In the genomic region with DNA sequence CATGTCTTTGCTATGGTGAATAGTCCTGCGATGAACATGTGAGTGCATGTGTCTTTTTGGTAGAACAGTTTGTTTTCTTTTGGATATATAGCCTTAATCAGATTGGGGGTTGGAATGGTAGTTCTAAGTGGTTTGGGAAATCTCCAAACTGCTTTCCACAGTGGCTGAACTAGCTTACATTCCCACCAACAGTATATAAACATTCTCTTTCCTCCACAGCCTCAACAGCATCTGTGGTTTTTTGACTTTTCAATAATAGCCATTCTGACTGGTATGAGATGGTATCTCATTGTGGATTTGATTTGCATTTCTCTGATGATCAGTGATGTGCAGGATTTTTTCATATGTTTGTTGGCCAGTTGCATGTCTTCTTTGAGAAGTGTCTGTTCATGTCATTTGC, we compare ENCODE assay signal across 31 cellular contexts.
DNase-seq lines count a peak whose midpoint lies in the region; ATAC-seq and TF ChIP-seq lines count a peak whose summit lies in the region.
"Had no signal": no experiment of that assay in that cellular context is flagged by ENCODE, and none has a peak within 500 bp of the region (broad histone marks: within the 10 kb centered on the region; RNA-seq: fewer than 3 reads in every experiment).

No MANE protein-coding gene starts in this region.

- H3K4me2 ChIP-seq in IMR-90 (ENCODE audit: low read depth, low read length), result no peak overlapping the region
- H3K4me2 ChIP-seq: BLaER1 had no signal

- H3K36me3 ChIP-seq in BJ (ENCODE audit: control insufficient read depth, insufficient read depth, low read length) (no peaks in the 10 kb centered on the region), IMR-90 (ENCODE audit: control insufficient read depth, insufficient read depth, low read length) (no peaks in the 10 kb centered on the region)
- H3K36me3 ChIP-seq: BLaER1, breast epithelium, right atrium auricular region, stomach had no signal

- H4K91ac ChIP-seq in IMR-90 (ENCODE audit: insufficient read depth, low read depth, low read length), result no peak overlapping the region

- DNase-seq in BJ (ENCODE audit: low read depth) (peak; percentile 17), IMR-90 (peak; percentile 58), astrocyte of the spinal cord (ENCODE audit: low read depth, low spot score) (peak; percentile 75), fibroblast of villous mesenchyme (ENCODE audit: low read depth) (peak; percentile 68), GF-D8 (lab: John Stamatoyannopoulos, UW) (no peak)
- DNase-seq in stimulated activated effector memory CD8-positive, alpha-beta T cell treated with anti-CD3 and anti-CD28 coated beads, Interleukin-12 subunit alpha, Interleukin-12 subunit beta, amount 100 ng/mL, for 72 hours (ENCODE audit: low spot score in 2 of 2), result no peak
- DNase-seq: activated CD4-positive, alpha-beta T cell treated with anti-CD3 and anti-CD28 coated beads, Interleukin-2, amount 50 U/mL, for 48 hours; activated CD4-positive, CD25-positive, alpha-beta regulatory T cell treated with anti-CD3 and anti-CD28 coated beads, Interleukin-2, amount 50 U/mL, for 72 hours; activated CD8-positive, alpha-beta memory T cell treated with anti-CD3 and anti-CD28 coated beads, Interleukin-2, amount 50 U/mL, for 4 hours; activated naive CD4-positive, alpha-beta T cell treated with Interleukin-2 at 50 U/mL for 16 hours; DMS 273 treated with DMSO at 0.1 percent for 48 hours; foreskin fibroblast; KG1; MV-4-11; NCI-H1436 treated with DMSO at 0.1 percent for 48 hours; NCI-H2081 treated with DMSO at 0.1 percent for 48 hours; NCI-H2227 treated with DMSO at 0.1 percent for 48 hours; NCI-H526 treated with DMSO at 0.1 percent for 48 hours; PC-3; Right ventricle myocardium superior; stimulated activated CD4-positive, alpha-beta T cell treated with anti-CD3 and anti-CD28 coated beads, Interleukin-2, amount 100 ng/mL, for 24 hours; stomach had no signal

- H2AFZ ChIP-seq in IMR-90 (replicated peaks; ENCODE audit: low read length, poor library complexity), result no peak overlapping the region
- H2AFZ ChIP-seq: parathyroid adenoma had no signal

- H2BK20ac ChIP-seq in IMR-90 (ENCODE audit: low read depth, low read length), result no peak overlapping the region

- BruUV-seq in IMR-90 (replicated peaks; lab: Mats Ljungman, UMichigan), result no TSS peak

- no peaks in the 10 kb centered on the region for H3K36me3 Mint-ChIP-seq in stimulated activated effector memory CD8-positive, alpha-beta T cell treated with anti-CD3 and anti-CD28 coated beads, Interleukin-12 subunit alpha, Interleukin-12 subunit beta, amount 100 ng/mL, for 72 hours

- no peak overlapping the region for H2BK5ac ChIP-seq in IMR-90 (ENCODE audit: low read depth, low read length, poor library complexity, severe bottlenecking)

- no peak overlapping the region for H4K5ac ChIP-seq in IMR-90 (ENCODE audit: low read depth, low read length)

- no peaks in the 10 kb centered on the region for H4K20me1 ChIP-seq in IMR-90 (ENCODE audit: insufficient read depth, low read length)
- H4K20me1 ChIP-seq: BLaER1 had no signal

- no peak for TF ChIP-seq RAD21 in IMR-90 (IDR thresholded peaks at IDR 0.05; ENCODE audit: low read length)

- no peak overlapping the region for H3K14ac ChIP-seq in IMR-90 (replicated peaks; ENCODE audit: low read depth, low read length)

- TF ChIP-seq CTCF in BJ (IDR thresholded peaks at IDR 0.05; ENCODE audit: insufficient read depth, low read depth, low read length) (no peak), IMR-90 (conservative IDR thresholded peaks at IDR 0.05; ENCODE audit: low read depth, low read length) (no peak), astrocyte of the spinal cord (IDR thresholded peaks at IDR 0.05; ENCODE audit: low read depth, low read length) (no peak), fibroblast of villous mesenchyme (IDR thresholded peaks at IDR 0.05; ENCODE audit: insufficient read depth, low read depth, low read length) (no peak)

- no peak overlapping the region for H3K23ac ChIP-seq in IMR-90 (ENCODE audit: low read depth, low read length)

- no peak overlapping the region for H3K9ac ChIP-seq in IMR-90 (ENCODE audit: low read depth, low read length)
- H3K9ac ChIP-seq: BLaER1, parathyroid adenoma had no signal

- no peak overlapping the region for H2BK120ac ChIP-seq in IMR-90 (ENCODE audit: low read depth, low read length)

- H3K27ac ChIP-seq in IMR-90 (ENCODE audit: insufficient read depth, low read length), result no peak overlapping the region
- H3K27ac ChIP-seq: BLaER1, breast epithelium, parathyroid adenoma, right atrium auricular region, stomach had no signal

- H3K9me1 ChIP-seq in IMR-90 (ENCODE audit: insufficient read depth, low read length), result no peaks in the 10 kb centered on the region

- ATAC-seq in IMR-90 (ENCODE audit: low read depth) (peak; percentile 91), HG02840 (IDR thresholded peaks at IDR 0.05; ENCODE audit: low FRiP score, unreplicated experiment) (no peak), HG02852 (IDR thresholded peaks at IDR 0.05; ENCODE audit: unreplicated experiment) (no peak)
- ATAC-seq in stimulated activated effector memory CD8-positive, alpha-beta T cell treated with anti-CD3 and anti-CD28 coated beads, Interleukin-12 subunit alpha, Interleukin-12 subunit beta, amount 100 ng/mL, for 72 hours, result no peak
- ATAC-seq: left lobe of liver, PC-3 had no signal

- no peaks in the 10 kb centered on the region for H3K79me1 ChIP-seq in IMR-90 (ENCODE audit: low read depth in 1 of 2, low read length in 2 of 2)

- in situ Hi-C loops in IMR-90 (cut with MboI; ENCODE audit: low sequenced_read_pairs) (no loop called here), astrocyte of the spinal cord (cut with HindIII; ENCODE audit: low sequenced_read_pairs) (no loop called here)

- no peaks in the 10 kb centered on the region for H3K9me3 ChIP-seq in IMR-90 (ENCODE audit: control insufficient read depth, insufficient read depth, low read length)
- H3K9me3 ChIP-seq: BLaER1, breast epithelium, stomach had no signal

- no peak overlapping the region for H3K56ac ChIP-seq in IMR-90 (ENCODE audit: extremely low read depth, insufficient read depth, low read length)

- no peak for TF ChIP-seq POLR2A in IMR-90 (IDR thresholded peaks at IDR 0.05; ENCODE audit: low read depth, low read length)

- no peak overlapping the region for H2AK5ac ChIP-seq in IMR-90 (ENCODE audit: low read depth, low read length)

- dilution Hi-C loops in IMR-90 (cut with HindIII; ENCODE audit: low sequenced_read_pairs, unreplicated experiment), result no loop called here

- H4K8ac ChIP-seq in IMR-90 (ENCODE audit: low read depth in 2 of 2, low read length in 2 of 2), result no peak overlapping the region

- H3K27me3 ChIP-seq in BJ (ENCODE audit: control insufficient read depth, insufficient read depth, low read length), result no peaks in the 10 kb centered on the region; the same call in 1 of the 2 replicates
- H3K27me3 ChIP-seq in IMR-90 (ENCODE audit: control insufficient read depth, insufficient read depth, low read length), result peaks cover 11% of the 10 kb centered on the region; the same call in 1 of the 2 replicates
- H3K27me3 ChIP-seq: BLaER1, breast epithelium, right atrium auricular region, stomach had no signal

- intact Hi-C loops in IMR-90 (cut with micrococcal nuclease), result no loop called here

- CTCF ChIA-PET in BJ (lab: Yijun Ruan, JAX), result interaction anchor here (0.6 kb wide), 1 partner anchor 22 kb away, joined by 3 read pairs; no protein-coding TSS in a partner anchor
- CTCF ChIA-PET in IMR-90 (lab: Yijun Ruan, JAX), result no interaction called here

- no peak overlapping the region for H2BK15ac ChIP-seq in IMR-90 (ENCODE audit: low read depth, low read length)

- H3K4me1 ChIP-seq in IMR-90 (ENCODE audit: control insufficient read depth, insufficient read depth, low read length), result peaks cover 2% of the 10 kb centered on the region
- H3K4me1 ChIP-seq: BLaER1, breast epithelium, parathyroid adenoma, right atrium auricular region had no signal

- no peak overlapping the region for H3K18ac ChIP-seq in IMR-90 (ENCODE audit: low read depth, low read length)

- no peak overlapping the region for H2AK9ac ChIP-seq in IMR-90 (replicated peaks; ENCODE audit: low read depth, low read length, poor library complexity)

- H3K9me3 Mint-ChIP-seq in stimulated activated effector memory CD8-positive, alpha-beta T cell treated with anti-CD3 and anti-CD28 coated beads, Interleukin-12 subunit alpha, Interleukin-12 subunit beta, amount 100 ng/mL, for 72 hours, result peaks cover 7% of the 10 kb centered on the region
- H3K9me3 Mint-ChIP-seq: T-helper 2 cell treated with Interferon-gamma antibody and Interleukin-4, amounts not matched to agents 5 μg/mL and 100 μg/mL, for 36 hours had no signal

- no peak overlapping the region for H3K27ac Mint-ChIP-seq in stimulated activated effector memory CD8-positive, alpha-beta T cell treated with anti-CD3 and anti-CD28 coated beads, Interleukin-12 subunit alpha, Interleukin-12 subunit beta, amount 100 ng/mL, for 72 hours
- H3K27ac Mint-ChIP-seq: T-helper 2 cell treated with Interferon-gamma antibody and Interleukin-4, amounts not matched to agents 5 μg/mL and 100 μg/mL, for 36 hours had no signal

- H3K4ac ChIP-seq in IMR-90 (ENCODE audit: low read depth, low read length), result no peak overlapping the region

- H3K4me3 ChIP-seq in BJ (ENCODE audit: low read depth, low read length) (no peak overlapping the region), IMR-90 (ENCODE audit: insufficient read depth, low read depth, low read length) (no peak overlapping the region), astrocyte of the spinal cord (ENCODE audit: low read depth, low read length) (no peak overlapping the region), fibroblast of villous mesenchyme (ENCODE audit: low read depth, low read length) (no peak overlapping the region)
- H3K4me3 ChIP-seq: BLaER1, breast epithelium, right atrium auricular region, stomach had no signal

- WGBS in IMR-90 (ENCODE audit: extremely low coverage in 2 of 2, insufficient read length in 1 of 2), 2 experiments, result no CpG with 5 or more reads among the region's 1 CpG

- POLR2A ChIA-PET in BJ (lab: Charles Lee) (no interaction called here), IMR-90 (lab: Charles Lee; ENCODE audit: unreplicated experiment) (no interaction called here)

- H3K4me3 Mint-ChIP-seq in stimulated activated effector memory CD8-positive, alpha-beta T cell treated with anti-CD3 and anti-CD28 coated beads, Interleukin-12 subunit alpha, Interleukin-12 subunit beta, amount 100 ng/mL, for 72 hours, result no peak overlapping the region
- H3K4me3 Mint-ChIP-seq: neural crest cell; T-helper 2 cell treated with Interferon-gamma antibody and Interleukin-4, amounts not matched to agents 5 μg/mL and 100 μg/mL, for 36 hours had no signal

- no peaks in the 10 kb centered on the region for H3K4me1 Mint-ChIP-seq in stimulated activated effector memory CD8-positive, alpha-beta T cell treated with anti-CD3 and anti-CD28 coated beads, Interleukin-12 subunit alpha, Interleukin-12 subunit beta, amount 100 ng/mL, for 72 hours
- H3K4me1 Mint-ChIP-seq: neural crest cell had no signal

Comparison
In these comparisons a context has a peak if more than half of its experiments do, and no peak if none do; other contexts are left out.
1. DNase-seq: peak in BJ (single experiment), IMR-90 (single experiment), astrocyte of the spinal cord (single experiment) and fibroblast of villous mesenchyme (single experiment); none in stimulated activated effector memory CD8-positive, alpha-beta T cell treated with anti-CD3 and anti-CD28 coated beads, Interleukin-12 subunit alpha, Interleukin-12 subunit beta, amount 100 ng/mL, for 72 hours (0 of 2) and GF-D8 (single experiment).